In genomic region chr5:122182491-122182921, GRCh38 we compare ENCODE assay signal across 1 cellular context.
TF ChIP-seq lines count a peak whose summit lies in the region.

No MANE protein-coding gene starts in this region.

TF ChIP-seq in HepG2, 621 proteins besides CTCF, POLR2A, EP300 and RAD21 (continued from another document):
- TF ChIP-seq ZXDC (CRISPR knock-in tag; IDR thresholded peaks at IDR 0.05): no peak
- TF ChIP-seq ZC3H13 (CRISPR knock-in tag; IDR thresholded peaks at IDR 0.05): no peak
- no peak for TF ChIP-seq THAP7 (CRISPR knock-in tag; IDR thresholded peaks at IDR 0.05)
- TF ChIP-seq HMG20A (CRISPR knock-in tag; IDR thresholded peaks at IDR 0.05; ENCODE audit: borderline replicate concordance): no peak
- no peak for TF ChIP-seq NFKBIZ (CRISPR knock-in tag; IDR thresholded peaks at IDR 0.05)
- TF ChIP-seq ZNF790 (CRISPR knock-in tag; IDR thresholded peaks at IDR 0.05; ENCODE audit: borderline replicate concordance): no peak
- TF ChIP-seq IRF2 (CRISPR knock-in tag; IDR thresholded peaks at IDR 0.05): no peak
- TF ChIP-seq ZNF512B (CRISPR knock-in tag; IDR thresholded peaks at IDR 0.05; ENCODE audit: borderline replicate concordance): no peak
- no peak for TF ChIP-seq SP140L (CRISPR knock-in tag; IDR thresholded peaks at IDR 0.05; ENCODE audit: borderline replicate concordance)
- TF ChIP-seq ZBTB20 (CRISPR knock-in tag; IDR thresholded peaks at IDR 0.05; ENCODE audit: borderline replicate concordance, low read depth): no peak
- no peak for TF ChIP-seq MXD4 (CRISPR knock-in tag; IDR thresholded peaks at IDR 0.05)
- TF ChIP-seq FOXO4 (CRISPR knock-in tag; conservative IDR thresholded peaks at IDR 0.05): no peak
- no peak for TF ChIP-seq REST (IDR thresholded peaks at IDR 0.05; ENCODE audit: borderline replicate concordance in 1 of 2, low read depth in 1 of 2, low read length in 2 of 2)
- no peak for TF ChIP-seq TIGD3 (CRISPR knock-in tag; IDR thresholded peaks at IDR 0.05; ENCODE audit: borderline replicate concordance)
- TF ChIP-seq HMG20B (CRISPR knock-in tag; conservative IDR thresholded peaks at IDR 0.05): no peak
- no peak for TF ChIP-seq ZNF432 (CRISPR knock-in tag; IDR thresholded peaks at IDR 0.05; ENCODE audit: borderline replicate concordance)
- no peak for TF ChIP-seq MBNL3 (CRISPR knock-in tag; conservative IDR thresholded peaks at IDR 0.05)
- no peak for TF ChIP-seq NFYC (CRISPR knock-in tag; IDR thresholded peaks at IDR 0.05)
- no peak for TF ChIP-seq RELA (CRISPR knock-in tag; IDR thresholded peaks at IDR 0.05)
